ENCODE assay signal across 1 cellular context in genomic region chr9:128065907-128066712, GRCh38.
TF ChIP-seq lines count a peak whose summit lies in the region.

No MANE protein-coding gene starts in this region.

TF ChIP-seq in K562, 482 proteins besides CTCF, POLR2A, EP300 and RAD21 (continued from another document and continues in another):
- TF ChIP-seq E2F8 (IDR thresholded peaks at IDR 0.05; ENCODE audit: low read depth, partially characterized antibody), result no peak
- no peak for TF ChIP-seq SOX6 (IDR thresholded peaks at IDR 0.05)
- TF ChIP-seq FOS (IDR thresholded peaks at IDR 0.05; ENCODE audit: extremely low read depth, insufficient read length), result no peak
- no peak for TF ChIP-seq ZSCAN32 (CRISPR knock-in tag; IDR thresholded peaks at IDR 0.05)
- TF ChIP-seq SMAD1 (IDR thresholded peaks at IDR 0.05; ENCODE audit: low read depth, low read length, partially characterized antibody), result no peak
- no peak for TF ChIP-seq BRF2 (IDR thresholded peaks at IDR 0.05; ENCODE audit: borderline replicate concordance, insufficient read depth, insufficient read length)
- no peak for TF ChIP-seq FOXJ3 (CRISPR knock-in tag; IDR thresholded peaks at IDR 0.05)
- no peak for TF ChIP-seq BMI1 (IDR thresholded peaks at IDR 0.05; ENCODE audit: low read length)
- no peak for TF ChIP-seq SAFB (IDR thresholded peaks at IDR 0.05; ENCODE audit: borderline replicate concordance, low read depth, low read length)
- no peak for TF ChIP-seq MAFG (tag; conservative IDR thresholded peaks at IDR 0.05)
- no peak for TF ChIP-seq CEBPG (CRISPR knock-in tag; IDR thresholded peaks at IDR 0.05)
- TF ChIP-seq CEBPG (tag; conservative IDR thresholded peaks at IDR 0.05 in 1 of 2, IDR thresholded peaks at IDR 0.05 in 1 of 2), result no peak
- 0 out of 2 replicates have a peak, but pooled peaks have one; percentile 33 for TF ChIP-seq ZNF583 (CRISPR knock-in tag; IDR thresholded peaks at IDR 0.05)
- TF ChIP-seq DPF2 (IDR thresholded peaks at IDR 0.05), result no peak
- TF ChIP-seq ZNF551 (CRISPR knock-in tag; IDR thresholded peaks at IDR 0.05), result no peak
- no peak for TF ChIP-seq TAF1 (IDR thresholded peaks at IDR 0.05; ENCODE audit: control insufficient read depth, extremely low read depth, insufficient read depth, low read length, severe bottlenecking)
- TF ChIP-seq RFX1 (IDR thresholded peaks at IDR 0.05), result no peak
- TF ChIP-seq PTRF (tag; IDR thresholded peaks at IDR 0.05), result no peak
- TF ChIP-seq SIRT6 (IDR thresholded peaks at IDR 0.05; ENCODE audit: low read depth, low read length), result no peak
- TF ChIP-seq CEBPB (tag; IDR thresholded peaks at IDR 0.05), result no peak
- no peak for TF ChIP-seq ZNF589 (CRISPR knock-in tag; IDR thresholded peaks at IDR 0.05; ENCODE audit: low read depth)
- no peak for TF ChIP-seq ARID3A (IDR thresholded peaks at IDR 0.05; ENCODE audit: borderline replicate concordance, low read depth, low read length)
- TF ChIP-seq CBFA2T3 (IDR thresholded peaks at IDR 0.05), result no peak
- TF ChIP-seq ZZZ3 (IDR thresholded peaks at IDR 0.05), result no peak
- TF ChIP-seq CHD4 (IDR thresholded peaks at IDR 0.05; ENCODE audit: insufficient read depth, insufficient replicate concordance, low read depth, low read length, poor library complexity, severe bottlenecking), result no peak
- TF ChIP-seq KDM5B (IDR thresholded peaks at IDR 0.05; ENCODE audit: insufficient replicate concordance, low read depth, low read length), result peak; percentile 36
- no peak for TF ChIP-seq ETV5 (CRISPR knock-in tag; IDR thresholded peaks at IDR 0.05; ENCODE audit: low read depth)
- no peak for TF ChIP-seq GMEB1 (CRISPR knock-in tag; IDR thresholded peaks at IDR 0.05)
- peak; percentile 96 for TF ChIP-seq ZNF24 (IDR thresholded peaks at IDR 0.05)
- TF ChIP-seq MAFK (IDR thresholded peaks at IDR 0.05; ENCODE audit: low read length), result no peak
- no peak for TF ChIP-seq HOXB6 (CRISPR knock-in tag; IDR thresholded peaks at IDR 0.05; ENCODE audit: borderline replicate concordance)
- no peak for TF ChIP-seq ARID2 (IDR thresholded peaks at IDR 0.05)
- TF ChIP-seq TAF9B (IDR thresholded peaks at IDR 0.05; ENCODE audit: partially characterized antibody), result no peak
- no peak for TF ChIP-seq DIDO1 (tag; IDR thresholded peaks at IDR 0.05; ENCODE audit: low read depth)
- TF ChIP-seq ZNF282 (CRISPR knock-in tag; IDR thresholded peaks at IDR 0.05), result no peak
- no peak for TF ChIP-seq HSF4 (CRISPR knock-in tag; IDR thresholded peaks at IDR 0.05; ENCODE audit: borderline replicate concordance)
- no peak for TF ChIP-seq ELF4 (CRISPR knock-in tag; IDR thresholded peaks at IDR 0.05)
- no peak for TF ChIP-seq ZNF449 (CRISPR knock-in tag; IDR thresholded peaks at IDR 0.05)
- no peak for TF ChIP-seq NR0B1 (IDR thresholded peaks at IDR 0.05; ENCODE audit: partially characterized antibody)
- no peak for TF ChIP-seq HMBOX1 (IDR thresholded peaks at IDR 0.05)
- TF ChIP-seq EP400 (IDR thresholded peaks at IDR 0.05), result no peak
- peak; percentile 28 for TF ChIP-seq L3MBTL2 (IDR thresholded peaks at IDR 0.05)
- TF ChIP-seq JUN (IDR thresholded peaks at IDR 0.05; ENCODE audit: borderline replicate concordance, low read depth, low read length), result no peak
- no peak for TF ChIP-seq JUN (CRISPR knock-in tag; IDR thresholded peaks at IDR 0.05; ENCODE audit: borderline replicate concordance)
- no peak for TF ChIP-seq CBX2 (IDR thresholded peaks at IDR 0.05; ENCODE audit: insufficient read depth, low read length, poor library complexity, severe bottlenecking)
- no peak for TF ChIP-seq ID3 (CRISPR knock-in tag; IDR thresholded peaks at IDR 0.05)
- TF ChIP-seq ID3 (tag; IDR thresholded peaks at IDR 0.05), result no peak
- no peak for TF ChIP-seq MAFF (IDR thresholded peaks at IDR 0.05; ENCODE audit: low read length)
- 0 out of 2 replicates have a peak, but pooled peaks have one; percentile 10 for TF ChIP-seq HLTF (IDR thresholded peaks at IDR 0.05)
- TF ChIP-seq MLLT1 (IDR thresholded peaks at IDR 0.05), result no peak
- TF ChIP-seq GTF2F1 (IDR thresholded peaks at IDR 0.05; ENCODE audit: low read depth, low read length), result no peak
- TF ChIP-seq ZNF253 (CRISPR knock-in tag; conservative IDR thresholded peaks at IDR 0.05), result no peak
- no peak for TF ChIP-seq TRIM28 (IDR thresholded peaks at IDR 0.05)
- peak; percentile 52; the same call in 1 of the 2 replicates for TF ChIP-seq NR4A1 (CRISPR knock-in tag; IDR thresholded peaks at IDR 0.05)
- TF ChIP-seq NR4A1 (tag; IDR thresholded peaks at IDR 0.05), result no peak
- TF ChIP-seq HNRNPUL1 (IDR thresholded peaks at IDR 0.05; ENCODE audit: low read length), result no peak
- TF ChIP-seq SRSF1 (IDR thresholded peaks at IDR 0.05; ENCODE audit: low read depth, low read length), result no peak
- TF ChIP-seq TARDBP (IDR thresholded peaks at IDR 0.05), result no peak
- no peak for TF ChIP-seq KAT8 (IDR thresholded peaks at IDR 0.05; ENCODE audit: low read depth)
- no peak for TF ChIP-seq ZNF764 (CRISPR knock-in tag; IDR thresholded peaks at IDR 0.05; ENCODE audit: low read depth)
- TF ChIP-seq NRF1 (conservative IDR thresholded peaks at IDR 0.05 in 1 of 2, IDR thresholded peaks at IDR 0.05 in 1 of 2), result no peak
